19 cellular contexts compared by ENCODE assay signal in genomic region chr11:46984987-46985386, GRCh38. TPM values are rescaled to one million over a fixed set of nuclear protein-coding genes. Genes with fewer than 3 reads are reported as not detected.
DNase-seq lines count a peak whose midpoint lies in the region; ATAC-seq and TF ChIP-seq lines count a peak whose summit lies in the region.
"Had no signal": no experiment of that assay in that cellular context is flagged by ENCODE, and none has a peak within 500 bp of the region (broad histone marks: within the 10 kb centered on the region; RNA-seq: fewer than 3 reads in every experiment).

No MANE protein-coding gene starts in this region.

- TF ChIP-seq POLR2A in right lobe of liver (IDR thresholded peaks at IDR 0.05): no peak

- DNase-seq in EH (ENCODE audit: low read depth) (peak; percentile 9), HCEC 1CT (peak; percentile 31), fibroblast of villous mesenchyme (ENCODE audit: low read depth) (peak; percentile 31), right lobe of liver (peak in 1 of 3 donors; percentile 21), posterior vena cava (ENCODE audit: low spot score) (no peak), BE2C (no peak), ascending aorta (ENCODE audit: low spot score in 2 of 2) (no peak)
- DNase-seq: DMS79 treated with DMSO at 0.1 percent for 48 hours, GOT3, Kasumi-1, MG63, NCI-H1417, NCI-H1694 treated with DMSO at 0.1 percent for 48 hours, NCI-H2081 treated with DMSO at 0.1 percent for 48 hours, NCI-H2171 treated with DMSO at 0.1 percent for 48 hours, NCI-H526, OCI-M1 had no signal

- 19% methylated on average over 4 of the region's 4 CpGs for WGBS in right lobe of liver (ENCODE audit: insufficient coverage, low coverage, low lambda C conversion rate, missing lambda C conversion rate)

- H3K4me3 ChIP-seq in fibroblast of villous mesenchyme (ENCODE audit: low read depth, low read length): no peak overlapping the region
- H3K4me3 ChIP-seq in right lobe of liver: no peak overlapping the region
- no peak overlapping the region for H3K4me3 ChIP-seq in BE2C (ENCODE audit: low read depth, low read length)
- H3K4me3 ChIP-seq in ascending aorta: no peak overlapping the region
- H3K4me3 ChIP-seq: MG63, SJSA1 had no signal

- intact Hi-C loops in right lobe of liver (cut with DNase I): no loop called here
- intact Hi-C loops in posterior vena cava (cut with DNase I): no loop called here
- intact Hi-C loops in ascending aorta (cut with DNase I): no loop called here

- H3K9me3 ChIP-seq in right lobe of liver: no peaks in the 10 kb centered on the region
- H3K9me3 ChIP-seq in BE2C: no peaks in the 10 kb centered on the region
- H3K9me3 ChIP-seq in ascending aorta: no peaks in the 10 kb centered on the region
- H3K9me3 ChIP-seq: MG63, SJSA1 had no signal

- no peaks in the 10 kb centered on the region for H3K27me3 ChIP-seq in right lobe of liver
- no peaks in the 10 kb centered on the region for H3K27me3 ChIP-seq in BE2C
- no peaks in the 10 kb centered on the region for H3K27me3 ChIP-seq in ascending aorta
- H3K27me3 ChIP-seq: MG63, SJSA1 had no signal

- no peaks in the 10 kb centered on the region for H3K36me3 ChIP-seq in right lobe of liver
- no peaks in the 10 kb centered on the region for H3K36me3 ChIP-seq in BE2C
- H3K36me3 ChIP-seq in ascending aorta: no peaks in the 10 kb centered on the region
- H3K36me3 ChIP-seq: MG63, SJSA1 had no signal

- ATAC-seq in right lobe of liver: peak; percentile 67 to 90 (median 80)
- ATAC-seq: Right ventricle myocardium inferior had no signal

- H3K27ac ChIP-seq in right lobe of liver (peak overlapping the region in 1 of 3 donors; percentile 29), ascending aorta (no peak overlapping the region)
- H3K27ac ChIP-seq: SJSA1 had no signal

- H3K4me1 ChIP-seq in right lobe of liver (no peaks in the 10 kb centered on the region), BE2C (no peaks in the 10 kb centered on the region), ascending aorta (no peaks in the 10 kb centered on the region)
- H3K4me1 ChIP-seq: SJSA1 had no signal

- TF ChIP-seq CTCF in fibroblast of villous mesenchyme (IDR thresholded peaks at IDR 0.05; ENCODE audit: insufficient read depth, low read depth, low read length) (no peak), right lobe of liver (IDR thresholded peaks at IDR 0.05) (no peak), BE2C (IDR thresholded peaks at IDR 0.05; ENCODE audit: low read depth, low read length) (no peak), ascending aorta (IDR thresholded peaks at IDR 0.05) (no peak)

RNA-seq across cellular contexts. Expression of gene CSTPP1, which starts 48.4 kb away (rescaled TPM):
- 30.2 and 33.5 TPM in 2 replicates for total RNA-seq in fibroblast of villous mesenchyme
- 1 to 10 TPM; 3.3 to 7.5 (median 4.6) TPM for total RNA-seq in right lobe of liver
- total RNA-seq in posterior vena cava: 10 to 100 TPM; 17.8 to 19.8 TPM
- polyA plus RNA-seq in BE2C (2012; ENCODE audit: insufficient read depth, insufficient read length, low read depth): 27.3 TPM
- 16.6 TPM for total RNA-seq in ascending aorta

Comparison
In these comparisons a context has a peak if more than half of its experiments do, and no peak if none do; other contexts are left out.
1. DNase-seq: peak in EH (single experiment), HCEC 1CT (single experiment) and fibroblast of villous mesenchyme (single experiment); none in posterior vena cava (single experiment), BE2C (single experiment) and ascending aorta (0 of 2).